ENCODE assay signal across 20 cellular contexts in genomic region chr4:105677689-105678088, GRCh38.
"Had no signal": no experiment of that assay in that cellular context is flagged by ENCODE, and none has a peak within 500 bp of the region (broad histone marks: within the 10 kb centered on the region; RNA-seq: fewer than 3 reads in every experiment).

No MANE protein-coding gene starts in this region.

- H3K4me1 ChIP-seq: lower lobe of right lung, tibial nerve, upper lobe of right lung, uterus had no signal

- H3K4me3 ChIP-seq: esophagus squamous epithelium, lower lobe of right lung, pancreas, right lobe of liver, thoracic aorta, tibial nerve, upper lobe of right lung, uterus had no signal

- H3K36me3 ChIP-seq: pancreas, uterus had no signal

- H3K27me3 ChIP-seq: esophagus squamous epithelium, neutrophil, pancreas, right lobe of liver, tibial nerve, upper lobe of right lung, uterus had no signal

- H3K9me3 ChIP-seq: esophagus squamous epithelium, lower lobe of right lung, neutrophil, pancreas, right lobe of liver, thoracic aorta, tibial nerve, upper lobe of right lung, uterus had no signal

- H3K27ac ChIP-seq: esophagus squamous epithelium, lower lobe of right lung, neutrophil, pancreas, right lobe of liver, thoracic aorta, tibial nerve, upper lobe of right lung, uterus had no signal

- DNase-seq: cortex of kidney; effector memory CD8-positive, alpha-beta T cell; erythroblast; esophagus squamous epithelium; hypothalamus; left cardiac atrium; left ventricle myocardium superior; lower lobe of right lung; naive B cell; pancreas; right lobe of liver; small intestine; stimulated activated CD4-positive, alpha-beta T cell treated with anti-CD3 and anti-CD28 coated beads, Interleukin-15, amount 100 ng/mL, for 24 hours; stimulated activated CD4-positive, alpha-beta T cell treated with anti-CD3 and anti-CD28 coated beads, Interleukin-2, amount 100 ng/mL, for 48 hours; stimulated activated naive B cell treated with anti-CD40 and anti-IgM and Interleukin-4, amounts not matched to agents 10 μg/mL and 1 μg/mL and 100 μg/mL, for 72 hours; upper lobe of right lung; uterus had no signal
